In the genomic region with DNA sequence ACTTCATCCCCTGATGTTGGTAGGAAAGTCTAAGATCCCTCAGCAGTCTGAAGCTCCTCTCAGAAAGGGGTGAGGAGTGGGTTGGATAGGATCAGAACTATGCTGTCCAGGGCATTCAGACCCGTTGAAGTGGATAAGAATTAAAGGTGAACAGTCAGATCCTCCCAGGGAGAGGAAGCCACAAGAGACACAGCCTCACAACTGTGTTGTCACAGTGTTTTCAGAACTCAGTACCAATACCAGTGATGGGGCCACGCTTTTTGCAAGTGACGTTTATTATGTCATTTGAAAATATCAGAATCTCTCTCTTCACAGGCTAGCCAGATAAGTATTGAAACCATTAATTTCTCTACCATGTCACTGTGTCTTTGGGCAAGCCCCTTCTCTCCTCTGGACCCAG, we compare ENCODE assay signal across 11 cellular contexts. TPM values are rescaled to one million over a fixed set of nuclear protein-coding genes. Genes with fewer than 3 reads are reported as not detected.
A peak's percentile ranks its signal among the peaks of the same experiment; 100 is the strongest.
DNase-seq lines count a peak whose midpoint lies in the region; ATAC-seq and TF ChIP-seq lines count a peak whose summit lies in the region.
"Had no signal": no experiment of that assay in that cellular context is flagged by ENCODE, and none has a peak within 500 bp of the region (broad histone marks: within the 10 kb centered on the region; RNA-seq: fewer than 3 reads in every experiment).

No MANE protein-coding gene starts in this region.

- no peaks in the 10 kb centered on the region for H3K36me3 ChIP-seq in CD4-positive, alpha-beta memory T cell (ENCODE audit: insufficient read depth, low read length)
- no peaks in the 10 kb centered on the region for H3K36me3 ChIP-seq in GM23248 (ENCODE audit: low read depth)
- H3K36me3 ChIP-seq: SJSA1 had no signal

- WGBS in GM23248 (ENCODE audit: low coverage in 1 of 2, low lambda C conversion rate in 2 of 2, missing lambda C conversion rate in 2 of 2), 2 experiments = 46 to 49% methylated on average over 3 of the region's 3 CpGs

- H4K20me1 ChIP-seq in GM23248 (ENCODE audit: insufficient read depth) = no peaks in the 10 kb centered on the region

- no peak overlapping the region for H3K4me3 ChIP-seq in CD4-positive, alpha-beta memory T cell (ENCODE audit: low read length in 2 of 2)
- H3K4me3 ChIP-seq in GM23248 = no peak overlapping the region
- H3K4me3 ChIP-seq: SJSA1 had no signal

- DNase-seq in CD4-positive, alpha-beta memory T cell = no peak
- DNase-seq in GM23248 = no peak
- DNase-seq in activated T-helper 1 cell treated with anti-CD3 and anti-CD28 coated beads, Interleukin-12 subunit alpha, Interleukin-12 subunit beta, Interleukin-2, Interleukin-4 antibody, amounts not matched to agents 30 ng/mL and 10 ng/mL and 1 ng/mL, durations not matched to agents 14 hours and 24 hours and 36 hours (ENCODE audit: low spot score) = no peak
- no peak for DNase-seq in neural crest cell (ENCODE audit: low read depth, low spot score)
- DNase-seq in immature natural killer cell = no peak
- no peak for DNase-seq in NCI-H2196 (lab: John Stamatoyannopoulos, UW; ENCODE audit: unreplicated experiment)

- H3K36me3 Mint-ChIP-seq in CD4-positive, alpha-beta memory T cell = no peaks in the 10 kb centered on the region
- H3K36me3 Mint-ChIP-seq in activated T-helper 1 cell treated with anti-CD3 and anti-CD28 coated beads, Interleukin-12 subunit alpha, Interleukin-12 subunit beta, Interleukin-2, Interleukin-4 antibody, amounts not matched to agents 30 ng/mL and 10 ng/mL and 1 ng/mL, durations not matched to agents 14 hours and 24 hours and 36 hours (ENCODE audit: low read depth) = peaks cover 5% of the 10 kb centered on the region
- H3K36me3 Mint-ChIP-seq in neural crest cell (ENCODE audit: low read depth) (no peaks in the 10 kb centered on the region), immature natural killer cell (no peaks in the 10 kb centered on the region)

- POLR2A ChIA-PET in CD4-positive, alpha-beta memory T cell (lab: Charles Lee; ENCODE audit: partially characterized antibody) = interaction anchor here (1.7 kb wide), 1 partner anchor 15 kb away, joined by 7 read pairs; the partner anchor contains the start of gene EPS15

- H2AFZ ChIP-seq in GM23248 = peak overlapping the region; percentile 52

- in situ Hi-C loops in GM23248 (cut with MboI) = no loop called here

- intact Hi-C loops in CD4-positive, alpha-beta memory T cell (cut with micrococcal nuclease) = loop anchor here (2.0 kb wide), 1 partner anchor 238 kb away; no protein-coding TSS in a partner anchor
- intact Hi-C loops in activated T-helper 1 cell treated with anti-CD3 and anti-CD28 coated beads, Interleukin-12 subunit alpha, Interleukin-12 subunit beta, Interleukin-2, Interleukin-4 antibody, amounts not matched to agents 30 ng/mL and 10 ng/mL and 1 ng/mL, durations not matched to agents 14 hours and 24 hours and 36 hours (cut with micrococcal nuclease) = loop anchor here (10.0 kb wide), 1 partner anchor 190 kb away; no protein-coding TSS in a partner anchor

- H3K9me3 Mint-ChIP-seq in CD4-positive, alpha-beta memory T cell = no peaks in the 10 kb centered on the region
- no peaks in the 10 kb centered on the region for H3K9me3 Mint-ChIP-seq in activated T-helper 1 cell treated with anti-CD3 and anti-CD28 coated beads, Interleukin-12 subunit alpha, Interleukin-12 subunit beta, Interleukin-2, Interleukin-4 antibody, amounts not matched to agents 30 ng/mL and 10 ng/mL and 1 ng/mL, durations not matched to agents 14 hours and 24 hours and 36 hours
- H3K9me3 Mint-ChIP-seq in neural crest cell (no peaks in the 10 kb centered on the region), immature natural killer cell (no peaks in the 10 kb centered on the region)

- no peaks in the 10 kb centered on the region for H3K9me3 ChIP-seq in CD4-positive, alpha-beta memory T cell (ENCODE audit: control insufficient read depth in 1 of 2, low read length in 2 of 2)
- no peaks in the 10 kb centered on the region for H3K9me3 ChIP-seq in GM23248 (ENCODE audit: low read depth)
- H3K9me3 ChIP-seq: SJSA1 had no signal

- no peaks in the 10 kb centered on the region for H3F3A ChIP-seq in GM23248 (ENCODE audit: insufficient read depth)

- H3K27me3 Mint-ChIP-seq in CD4-positive, alpha-beta memory T cell = no peaks in the 10 kb centered on the region
- no peaks in the 10 kb centered on the region for H3K27me3 Mint-ChIP-seq in activated T-helper 1 cell treated with anti-CD3 and anti-CD28 coated beads, Interleukin-12 subunit alpha, Interleukin-12 subunit beta, Interleukin-2, Interleukin-4 antibody, amounts not matched to agents 30 ng/mL and 10 ng/mL and 1 ng/mL, durations not matched to agents 14 hours and 24 hours and 36 hours (ENCODE audit: insufficient read depth)
- H3K27me3 Mint-ChIP-seq in neural crest cell (ENCODE audit: low read depth) (no peaks in the 10 kb centered on the region), immature natural killer cell (ENCODE audit: low read depth in 3 of 3) (peaks cover 0 to 2% (median 0%) of the 10 kb centered on the region in 3 donors)

- H3K27me3 ChIP-seq in CD4-positive, alpha-beta memory T cell (ENCODE audit: insufficient read depth, low read length) = no peaks in the 10 kb centered on the region
- no peaks in the 10 kb centered on the region for H3K27me3 ChIP-seq in GM23248 (replicated peaks; ENCODE audit: insufficient read depth)
- H3K27me3 ChIP-seq: SJSA1 had no signal

- H3K9me2 ChIP-seq in GM23248 (ENCODE audit: insufficient read depth) = no peaks in the 10 kb centered on the region

- peak overlapping the region in 1 of 8 donors; percentile 30 for H3K4me3 Mint-ChIP-seq in CD4-positive, alpha-beta memory T cell
- no peak overlapping the region for H3K4me3 Mint-ChIP-seq in activated T-helper 1 cell treated with anti-CD3 and anti-CD28 coated beads, Interleukin-12 subunit alpha, Interleukin-12 subunit beta, Interleukin-2, Interleukin-4 antibody, amounts not matched to agents 30 ng/mL and 10 ng/mL and 1 ng/mL, durations not matched to agents 14 hours and 24 hours and 36 hours
- H3K4me3 Mint-ChIP-seq in neural crest cell = no peak overlapping the region
- no peak overlapping the region for H3K4me3 Mint-ChIP-seq in immature natural killer cell
- H3K4me3 Mint-ChIP-seq: nephron had no signal

- H3K9ac ChIP-seq in GM23248 = peak overlapping the region; percentile 34; the same call in 1 of the 2 replicates
- H3K9ac ChIP-seq: KMS-11 had no signal

- H3K4me1 Mint-ChIP-seq in CD4-positive, alpha-beta memory T cell = peaks cover 8 to 11% (median 10%) of the 10 kb centered on the region in 4 donors
- H3K4me1 Mint-ChIP-seq in activated T-helper 1 cell treated with anti-CD3 and anti-CD28 coated beads, Interleukin-12 subunit alpha, Interleukin-12 subunit beta, Interleukin-2, Interleukin-4 antibody, amounts not matched to agents 30 ng/mL and 10 ng/mL and 1 ng/mL, durations not matched to agents 14 hours and 24 hours and 36 hours (ENCODE audit: low read depth) = peaks cover 10% of the 10 kb centered on the region
- H3K4me1 Mint-ChIP-seq in neural crest cell (peaks cover 9% of the 10 kb centered on the region), immature natural killer cell (no peaks in the 10 kb centered on the region)
- H3K4me1 Mint-ChIP-seq: nephron had no signal

- H3K4me1 ChIP-seq in CD4-positive, alpha-beta memory T cell (ENCODE audit: insufficient read depth, low read length) = peaks cover 11% of the 10 kb centered on the region
- H3K4me1 ChIP-seq in GM23248 (ENCODE audit: insufficient read depth) = no peaks in the 10 kb centered on the region

- TF ChIP-seq CTCF in neural crest cell (conservative IDR thresholded peaks at IDR 0.05) = no peak

- H3K27ac Mint-ChIP-seq in CD4-positive, alpha-beta memory T cell = peak overlapping the region in 5 of 7 donors; percentile 47 to 87 (median 80)
- H3K27ac Mint-ChIP-seq in activated T-helper 1 cell treated with anti-CD3 and anti-CD28 coated beads, Interleukin-12 subunit alpha, Interleukin-12 subunit beta, Interleukin-2, Interleukin-4 antibody, amounts not matched to agents 30 ng/mL and 10 ng/mL and 1 ng/mL, durations not matched to agents 14 hours and 24 hours and 36 hours = peak overlapping the region; percentile 4
- peak overlapping the region; percentile 13 for H3K27ac Mint-ChIP-seq in neural crest cell (ENCODE audit: unreplicated experiment)
- peak overlapping the region in 2 of 6 donors; percentile 38 to 49 for H3K27ac Mint-ChIP-seq in immature natural killer cell
- H3K27ac Mint-ChIP-seq: nephron had no signal

- no peak overlapping the region for H3K4me2 ChIP-seq in GM23248 (ENCODE audit: unreplicated experiment)
- H3K4me2 ChIP-seq: KMS-11 had no signal

- no peak overlapping the region for H3K27ac ChIP-seq in CD4-positive, alpha-beta memory T cell (ENCODE audit: low read depth, low read length)
- H3K27ac ChIP-seq in GM23248 = no peak overlapping the region
- H3K27ac ChIP-seq: KMS-11, SJSA1 had no signal

- no peak for ATAC-seq in GM21381 (IDR thresholded peaks at IDR 0.05; ENCODE audit: unreplicated experiment)
- ATAC-seq in HG02981 (IDR thresholded peaks at IDR 0.05; ENCODE audit: unreplicated experiment) = no peak

- H3K79me2 ChIP-seq in GM23248 (ENCODE audit: insufficient read depth) = no peaks in the 10 kb centered on the region

- CTCF ChIA-PET in CD4-positive, alpha-beta memory T cell (lab: Charles Lee; ENCODE audit: partially characterized antibody) = interaction anchor here (0.6 to 2.9 kb wide), 11 partner anchors 8 to 131 kb away, joined by 3 to 6 read pairs (median 3); no protein-coding TSS in a partner anchor

RNA-seq across cellular contexts. Expression of gene EPS15, which starts 15.4 kb away (rescaled TPM):
- 10 to 100 TPM; 91.5 to 92.3 TPM for total RNA-seq in CD4-positive, alpha-beta memory T cell
- polyA plus RNA-seq in CD4-positive, alpha-beta memory T cell = 10 to 100 TPM; 39.2 to 63.7 TPM
- total RNA-seq in GM23248 (2014; rRNA removed; shearing (Covaris generic)) = 41.1 and 41.6 TPM in 2 replicates
- 25.9 and 26.9 TPM in 2 replicates for polyA plus RNA-seq in GM23248 (2016; fragmentation: Nextera tagmentation; extraction: Ambion mirVana)
- 53.0 and 55.5 TPM in 2 replicates for total RNA-seq in activated T-helper 1 cell treated with anti-CD3 and anti-CD28 coated beads, Interleukin-12 subunit alpha, Interleukin-12 subunit beta, Interleukin-2, Interleukin-4 antibody, amounts not matched to agents 30 ng/mL and 10 ng/mL and 1 ng/mL, durations not matched to agents 14 hours and 24 hours and 36 hours
- total RNA-seq in neural crest cell = 41.3 and 41.6 TPM in 2 replicates
- polyA plus RNA-seq in immature natural killer cell = 10 to 100 TPM; 28.9 to 49.4 (median 34.9) TPM
